ENCODE assay signal across 9 cellular contexts in the genomic region with DNA sequence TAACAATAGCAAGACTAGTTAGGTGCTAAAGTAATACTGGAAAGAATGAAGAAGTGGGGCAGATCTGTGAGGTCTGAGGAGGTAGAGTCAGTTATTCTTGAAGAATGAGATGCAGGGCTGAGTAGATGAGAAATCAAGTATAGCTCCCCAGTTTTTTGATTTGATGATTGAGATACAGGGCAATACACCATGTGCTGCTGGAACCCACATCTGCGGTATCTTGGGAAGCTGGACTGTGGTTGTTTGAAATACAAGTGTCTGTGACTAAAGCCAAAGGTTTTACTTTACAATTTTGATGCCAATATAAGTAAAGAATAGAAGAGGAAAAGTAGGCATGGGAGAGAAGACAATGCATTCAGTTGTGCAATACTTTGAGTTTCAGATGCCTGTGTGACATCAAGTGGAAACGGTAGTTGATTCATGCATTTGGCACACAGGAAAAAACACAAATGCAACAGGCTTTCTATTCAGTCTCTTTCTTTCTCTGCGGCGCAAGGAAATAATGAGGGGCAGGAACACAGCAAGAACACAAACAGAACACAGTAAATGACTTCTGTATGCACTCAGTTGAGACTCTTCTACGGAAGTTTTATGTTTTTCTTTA.
DNase-seq lines count a peak whose midpoint lies in the region; TF ChIP-seq lines count a peak whose summit lies in the region.
"Had no signal": no experiment of that assay in that cellular context is flagged by ENCODE, and none has a peak within 500 bp of the region (broad histone marks: within the 10 kb centered on the region; RNA-seq: fewer than 3 reads in every experiment).

No MANE protein-coding gene starts in this region.

- H3K36me3 ChIP-seq in SK-N-SH (replicated peaks in 1 of 2; ENCODE audit: control insufficient read depth in 1 of 2, insufficient read depth in 2 of 2, low read length in 1 of 2) (peaks cover 0 to 9% of the 10 kb centered on the region in 2 experiments), colonic mucosa (no peaks in the 10 kb centered on the region)

- no peaks in the 10 kb centered on the region for H3K9me2 ChIP-seq in SK-N-SH

- TF ChIP-seq CTCF in SK-N-SH (IDR thresholded peaks at IDR 0.05) (no peak), fibroblast of the aortic adventitia (IDR thresholded peaks at IDR 0.05; ENCODE audit: insufficient read depth, low read length) (no peak), colonic mucosa (IDR thresholded peaks at IDR 0.05) (no peak)

- CTCF ChIA-PET in SK-N-SH (lab: Yijun Ruan, JAX): no interaction called here

- no peaks in the 10 kb centered on the region for H4K20me1 ChIP-seq in SK-N-SH (ENCODE audit: insufficient read depth)

- H3K27me3 Mint-ChIP-seq in activated CD4-positive, alpha-beta T cell treated with anti-CD3 and anti-CD28 coated beads, Interleukin-2, amount 10 ng/mL, durations not matched to agents 24 days and 14 days: no peaks in the 10 kb centered on the region

- POLR2A ChIA-PET in SK-N-SH (lab: Yijun Ruan, JAX): no interaction called here

- TF ChIP-seq RAD21 in SK-N-SH (IDR thresholded peaks at IDR 0.05; ENCODE audit: low read length): no peak

- H3K9me3 ChIP-seq in SK-N-SH (peaks cover 23% of the 10 kb centered on the region), colonic mucosa (no peaks in the 10 kb centered on the region)

- no peak; a peak in 1 of 4 replicates for TF ChIP-seq EP300 in SK-N-SH (IDR thresholded peaks at IDR 0.05; ENCODE audit: borderline replicate concordance in 1 of 2, low read depth in 1 of 2, low read length in 1 of 2)

- intact Hi-C loops in activated CD4-positive, alpha-beta T cell treated with anti-CD3 and anti-CD28 coated beads, Interleukin-2, amount 10 ng/mL, durations not matched to agents 24 days and 14 days (cut with micrococcal nuclease): no loop called here
- intact Hi-C loops in colonic mucosa (cut with DNase I): no loop called here

- DNase-seq in activated CD4-positive, alpha-beta T cell treated with anti-CD3 and anti-CD28 coated beads, Interleukin-2, amount 10 ng/mL, durations not matched to agents 24 days and 14 days: no peak
- DNase-seq in activated CD4-positive, alpha-beta T cell treated with anti-CD3 and anti-CD28 coated beads for 1 hour: no peak
- DNase-seq in SK-N-SH (no peak), fibroblast of the aortic adventitia (ENCODE audit: low read depth) (peak; percentile 95), stromal cell of bone marrow (ENCODE audit: low read depth) (peak; percentile 79), NCI-H526 treated with DMSO at 0.1 percent for 48 hours (lab: John Stamatoyannopoulos, UW) (no peak), colonic mucosa (no peak), superior temporal gyrus (ENCODE audit: extremely low spot score) (no peak)

- H2AFZ ChIP-seq in SK-N-SH (ENCODE audit: low read depth): peak overlapping the region; percentile 28; the same call in 1 of the 2 replicates

- peaks cover 24% of the 10 kb centered on the region for H3K4me1 Mint-ChIP-seq in activated CD4-positive, alpha-beta T cell treated with anti-CD3 and anti-CD28 coated beads, Interleukin-2, amount 10 ng/mL, durations not matched to agents 24 days and 14 days

- H3K79me2 ChIP-seq in SK-N-SH (ENCODE audit: insufficient read depth): no peaks in the 10 kb centered on the region

- H3K4me3 ChIP-seq in SK-N-SH (ENCODE audit: low read depth in 2 of 2, low read length in 1 of 2) (no peak overlapping the region), fibroblast of the aortic adventitia (ENCODE audit: low read depth, low read length) (no peak overlapping the region), colonic mucosa (no peak overlapping the region)

- peaks cover 0 to 22% of the 10 kb centered on the region in 2 experiments; a peak in 3 of 4 replicates for H3K4me1 ChIP-seq in SK-N-SH (ENCODE audit: control insufficient read depth in 1 of 2, insufficient read depth in 2 of 2, low read depth in 1 of 2, low read length in 1 of 2)
- H3K4me1 ChIP-seq in colonic mucosa: no peaks in the 10 kb centered on the region

- H3K4me3 Mint-ChIP-seq in activated CD4-positive, alpha-beta T cell treated with anti-CD3 and anti-CD28 coated beads, Interleukin-2, amount 10 ng/mL, durations not matched to agents 24 days and 14 days: peak overlapping the region; percentile 33

- peak overlapping the region in 1 of 2 experiments; percentile 80; a peak in 2 of 4 replicates for H3K27ac ChIP-seq in SK-N-SH (ENCODE audit: low read depth in 2 of 2, low read length in 1 of 2)
- no peak overlapping the region for H3K27ac ChIP-seq in colonic mucosa
- H3K27ac ChIP-seq: C4-2B had no signal

- H3F3A ChIP-seq in SK-N-SH (replicated peaks; ENCODE audit: insufficient read depth): peaks cover 9% of the 10 kb centered on the region

- peak overlapping the region; percentile 48; the same call in 1 of the 2 replicates for H3K4me2 ChIP-seq in SK-N-SH

- WGBS in SK-N-SH (ENCODE audit: low lambda C conversion rate): 48% methylated on average over 5 of the region's 5 CpGs

- H3K36me3 Mint-ChIP-seq in activated CD4-positive, alpha-beta T cell treated with anti-CD3 and anti-CD28 coated beads, Interleukin-2, amount 10 ng/mL, durations not matched to agents 24 days and 14 days (ENCODE audit: low read depth): peaks cover 37% of the 10 kb centered on the region

- H3K9me3 Mint-ChIP-seq in activated CD4-positive, alpha-beta T cell treated with anti-CD3 and anti-CD28 coated beads, Interleukin-2, amount 10 ng/mL, durations not matched to agents 24 days and 14 days: peaks cover 38% of the 10 kb centered on the region

- H3K9ac ChIP-seq in SK-N-SH (peak overlapping the region; percentile 14; the same call in 1 of the 2 replicates), colonic mucosa (ENCODE audit: low read depth in 2 of 2, low read length in 2 of 2) (no peak overlapping the region)

- peak overlapping the region; percentile 61 for H3K27ac Mint-ChIP-seq in activated CD4-positive, alpha-beta T cell treated with anti-CD3 and anti-CD28 coated beads, Interleukin-2, amount 10 ng/mL, durations not matched to agents 24 days and 14 days

- H3K27me3 ChIP-seq in SK-N-SH (ENCODE audit: insufficient read depth) (no peaks in the 10 kb centered on the region), colonic mucosa (no peaks in the 10 kb centered on the region)

TF ChIP-seq in SK-N-SH, 30 proteins besides CTCF, POLR2A, EP300 and RAD21 (continues in another document):
- TF ChIP-seq GATA2 (CRISPR knock-in tag; IDR thresholded peaks at IDR 0.05): no peak
- no peak for TF ChIP-seq ELF1 (IDR thresholded peaks at IDR 0.05)
- TF ChIP-seq PBX3 (IDR thresholded peaks at IDR 0.05): peak; percentile 81
- TF ChIP-seq RFX5 (IDR thresholded peaks at IDR 0.05; ENCODE audit: low read length): no peak
- TF ChIP-seq RXRA (IDR thresholded peaks at IDR 0.05; ENCODE audit: borderline replicate concordance, low read depth): no peak
- TF ChIP-seq MEF2A (IDR thresholded peaks at IDR 0.05; ENCODE audit: borderline replicate concordance, low read depth): no peak
- peak; percentile 61 for TF ChIP-seq JUND (IDR thresholded peaks at IDR 0.05)
- TF ChIP-seq TEAD4 (IDR thresholded peaks at IDR 0.05; ENCODE audit: borderline replicate concordance, insufficient read depth): no peak
- TF ChIP-seq USF1 (IDR thresholded peaks at IDR 0.05; ENCODE audit: borderline replicate concordance, low read depth): no peak
- no peak for TF ChIP-seq EZH2phosphoT487 (IDR thresholded peaks at IDR 0.05; ENCODE audit: borderline replicate concordance, low read depth)
- peak; percentile 79 for TF ChIP-seq TCF12 (IDR thresholded peaks at IDR 0.05)
- no peak for TF ChIP-seq CHD2 (IDR thresholded peaks at IDR 0.05; ENCODE audit: low read length, partially characterized antibody)
- peak; percentile 71 for TF ChIP-seq FOSL2 (IDR thresholded peaks at IDR 0.05; ENCODE audit: borderline replicate concordance, low read depth)
- no peak for TF ChIP-seq RCOR1 (IDR thresholded peaks at IDR 0.05; ENCODE audit: low read length)
- TF ChIP-seq, protein P1, sequence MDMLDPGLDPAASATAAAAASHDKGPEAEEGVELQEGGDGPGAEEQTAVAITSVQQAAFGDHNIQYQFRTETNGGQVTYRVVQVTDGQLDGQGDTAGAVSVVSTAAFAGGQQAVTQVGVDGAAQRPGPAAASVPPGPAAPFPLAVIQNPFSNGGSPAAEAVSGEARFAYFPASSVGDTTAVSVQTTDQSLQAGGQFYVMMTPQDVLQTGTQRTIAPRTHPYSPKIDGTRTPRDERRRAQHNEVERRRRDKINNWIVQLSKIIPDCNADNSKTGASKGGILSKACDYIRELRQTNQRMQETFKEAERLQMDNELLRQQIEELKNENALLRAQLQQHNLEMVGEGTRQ (IDR thresholded peaks at IDR 0.05; ENCODE audit: borderline replicate concordance, low read depth, low read length): no peak
- TF ChIP-seq NFIC (IDR thresholded peaks at IDR 0.05; ENCODE audit: borderline replicate concordance): peak; percentile 52

Comparison
In these comparisons a context has a peak if more than half of its experiments do, and no peak if none do; other contexts are left out.
1. DNase-seq: peak in fibroblast of the aortic adventitia (single experiment) and stromal cell of bone marrow (single experiment); none in activated CD4-positive, alpha-beta T cell treated with anti-CD3 and anti-CD28 coated beads, Interleukin-2, amount 10 ng/mL, durations not matched to agents 24 days and 14 days (single experiment), activated CD4-positive, alpha-beta T cell treated with anti-CD3 and anti-CD28 coated beads for 1 hour (single experiment), SK-N-SH (single experiment), NCI-H526 treated with DMSO at 0.1 percent for 48 hours (single experiment), colonic mucosa (single experiment) and superior temporal gyrus (single experiment).